15 cellular contexts compared by ENCODE assay signal in genomic region chr13:100523994-100524393, GRCh38.
DNase-seq lines count a peak whose midpoint lies in the region; ATAC-seq and TF ChIP-seq lines count a peak whose summit lies in the region.
"Had no signal": no experiment of that assay in that cellular context is flagged by ENCODE, and none has a peak within 500 bp of the region (broad histone marks: within the 10 kb centered on the region; RNA-seq: fewer than 3 reads in every experiment).

No MANE protein-coding gene starts in this region.

- no peak overlapping the region for H3K4me2 ChIP-seq in trophoblast cell (ENCODE audit: low read length)
- H3K4me2 ChIP-seq: GM23338 had no signal

- no peak overlapping the region for H2BK120ac ChIP-seq in trophoblast cell (ENCODE audit: insufficient read depth, low read length, poor library complexity)

- H3K27ac ChIP-seq in right atrium auricular region = no peak overlapping the region
- H3K27ac ChIP-seq in coronary artery = no peak overlapping the region
- H3K27ac ChIP-seq in trophoblast cell (ENCODE audit: low read depth, low read length) = no peak overlapping the region

- H3K9me3 ChIP-seq in right atrium auricular region (no peaks in the 10 kb centered on the region), trophoblast cell (ENCODE audit: insufficient read depth, low read depth, low read length) (no peaks in the 10 kb centered on the region)

- H4K91ac ChIP-seq in trophoblast cell (ENCODE audit: low read depth, low read length) = no peak overlapping the region

- peaks cover 2% of the 10 kb centered on the region for H3K79me1 ChIP-seq in trophoblast cell (ENCODE audit: low read length)

- H2BK5ac ChIP-seq in trophoblast cell (ENCODE audit: low read depth, low read length, poor library complexity) = no peak overlapping the region

- H2BK12ac ChIP-seq in trophoblast cell (ENCODE audit: low read length) = no peak overlapping the region

- no peaks in the 10 kb centered on the region for H3K79me2 ChIP-seq in trophoblast cell (ENCODE audit: control insufficient read depth, insufficient read depth, low read length, poor library complexity)

- H4K8ac ChIP-seq in trophoblast cell (ENCODE audit: low read depth, low read length) = no peak overlapping the region

- H3K14ac ChIP-seq in trophoblast cell (ENCODE audit: low read length) = no peak overlapping the region

- no peak overlapping the region for H2AFZ ChIP-seq in trophoblast cell (ENCODE audit: insufficient read depth, low read length, poor library complexity)
- H2AFZ ChIP-seq: GM23338 had no signal

- no peak overlapping the region for H3K23ac ChIP-seq in trophoblast cell (ENCODE audit: low read length)

- H4K12ac ChIP-seq in trophoblast cell (ENCODE audit: low read depth, low read length) = no peak overlapping the region

- H3K4ac ChIP-seq in trophoblast cell (ENCODE audit: low read depth, low read length) = no peak overlapping the region

- H3K4me3 ChIP-seq in right atrium auricular region (no peak overlapping the region), coronary artery (no peak overlapping the region), trophoblast cell (ENCODE audit: low read depth, low read length) (no peak overlapping the region)
- H3K4me3 ChIP-seq: GM23338 had no signal

- ATAC-seq in left cardiac atrium = no peak
- ATAC-seq in left lobe of liver = peak; percentile 81
- no peak for ATAC-seq in GM18868 (IDR thresholded peaks at IDR 0.05; ENCODE audit: unreplicated experiment)
- ATAC-seq: GM23338 had no signal

- H3K4me1 ChIP-seq in right atrium auricular region (no peaks in the 10 kb centered on the region), trophoblast cell (ENCODE audit: control insufficient read depth in 1 of 2, insufficient read depth in 2 of 2, low read length in 2 of 2) (peaks cover 16% of the 10 kb centered on the region in 2 experiments)

- no peak overlapping the region for H3K9ac ChIP-seq in trophoblast cell (ENCODE audit: low read length)

- peak overlapping the region; percentile 12 for H2AK5ac ChIP-seq in trophoblast cell (ENCODE audit: low read length)

- WGBS in trophoblast cell (ENCODE audit: extremely low coverage, insufficient coverage, insufficient read length) = no CpG with 5 or more reads among the region's 8 CpGs

- H3K27me3 ChIP-seq in right atrium auricular region = no peaks in the 10 kb centered on the region
- H3K27me3 ChIP-seq in trophoblast cell (ENCODE audit: insufficient read depth, low read length) = no peaks in the 10 kb centered on the region

- intact Hi-C loops in left cardiac atrium (cut with DNase I) = no loop called here

- TF ChIP-seq CTCF in right atrium auricular region (IDR thresholded peaks at IDR 0.05) = no peak
- no peak for TF ChIP-seq CTCF in coronary artery (IDR thresholded peaks at IDR 0.05)

- no peaks in the 10 kb centered on the region for H3K36me3 ChIP-seq in right atrium auricular region
- peaks cover 2% of the 10 kb centered on the region in 2 experiments for H3K36me3 ChIP-seq in trophoblast cell (ENCODE audit: control insufficient read depth in 1 of 2, insufficient read depth in 2 of 2, low read length in 2 of 2)

- DNase-seq in right atrium auricular region (ENCODE audit: low spot score) (peak; percentile 26), left cardiac atrium (no peak), coronary artery (ENCODE audit: low spot score) (peak; percentile 46), left lobe of liver (ENCODE audit: low spot score) (peak; percentile 94), trophoblast cell (no peak), HCEC 1CT (no peak), NCI-H2081 treated with DMSO at 0.1 percent for 48 hours (lab: John Stamatoyannopoulos, UW) (no peak)
- DNase-seq: Calu3; CD4-positive, alpha-beta memory T cell; COR-L47; DND-41; H9; HFFc6 had no signal

- no peak overlapping the region for H3K18ac ChIP-seq in trophoblast cell (ENCODE audit: low read length)

Comparison
In these comparisons a context has a peak if more than half of its experiments do, and no peak if none do; other contexts are left out.
1. DNase-seq: peak in right atrium auricular region (single experiment), coronary artery (single experiment) and left lobe of liver (single experiment); none in left cardiac atrium (single experiment), trophoblast cell (0 of 2), HCEC 1CT (single experiment) and NCI-H2081 treated with DMSO at 0.1 percent for 48 hours (single experiment).